Comparison of ENCODE assay signal across 29 cellular contexts in the genomic region with DNA sequence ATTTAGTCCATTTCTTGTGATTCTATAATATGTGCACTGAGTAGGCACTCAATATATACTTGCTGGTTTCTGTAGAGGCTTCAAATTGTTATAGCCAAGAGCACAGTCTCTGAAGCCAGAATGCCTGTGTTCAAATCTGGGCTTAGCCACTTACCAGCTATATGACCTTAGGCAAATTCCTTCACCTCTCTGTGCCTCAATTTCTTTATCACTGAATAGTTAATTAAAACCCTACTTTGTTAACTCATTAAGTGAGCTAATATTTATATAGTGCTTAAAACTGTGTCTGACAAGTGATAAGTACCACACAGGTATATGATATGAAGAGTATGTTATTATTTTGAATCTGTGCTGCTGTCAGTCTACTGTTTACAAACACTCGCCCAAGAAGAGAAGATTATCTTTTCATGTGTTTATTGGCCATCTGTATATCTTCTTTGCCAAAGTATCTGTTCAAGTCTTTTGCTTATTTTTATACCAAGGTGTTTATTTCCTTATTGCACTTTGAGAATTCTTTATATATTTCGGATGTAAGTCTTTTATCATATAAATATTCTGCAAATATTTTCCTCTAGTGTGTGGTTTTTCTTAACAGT.
"Had no signal": no experiment of that assay in that cellular context is flagged by ENCODE, and none has a peak within 500 bp of the region (broad histone marks: within the 10 kb centered on the region; RNA-seq: fewer than 3 reads in every experiment).

No MANE protein-coding gene starts in this region.

- ATAC-seq: activated CD8-positive, alpha-beta T cell treated with anti-CD3 and anti-CD28 coated beads for 36 hours; activated naive CD4-positive, alpha-beta T cell treated with anti-CD3 and anti-CD28 coated beads, Interleukin-2, amount 50 U/mL, for 72 hours; activated T-cell treated with anti-CD3 and anti-CD28 coated beads, Interleukin-2, amount 50 U/mL, for 4 hours; activated T-cell treated with anti-CD3 and anti-CD28 coated beads, Interleukin-2, amount 50 U/mL, for 72 hours; activated T-helper 17 cell treated with anti-CD3 and anti-CD28 coated beads, Interleukin-2, amount 50 U/mL, for 72 hours; body of pancreas had no signal

- DNase-seq: activated B cell treated with CpG ODN at 0.5 μM for 24 hours; activated CD4-positive, alpha-beta memory T cell treated with anti-CD3 and anti-CD28 coated beads for 36 hours; activated CD4-positive, alpha-beta T cell treated with anti-CD3 and anti-CD28 coated beads for 4 hours; activated CD4-positive, alpha-beta T cell treated with anti-CD3 and anti-CD28 coated beads, Interleukin-2, amount 10 ng/mL, durations not matched to agents 24 days and 14 days; activated CD4-positive, alpha-beta T cell treated with anti-CD3 and anti-CD28 coated beads, Interleukin-2, amount 50 U/mL, for 1 hour; activated CD4-positive, alpha-beta T cell treated with anti-CD3 and anti-CD28 coated beads, Interleukin-2, amount 50 U/mL, for 4 hours; activated CD4-positive, CD25-positive, alpha-beta regulatory T cell treated with anti-CD3 and anti-CD28 coated beads, Interleukin-2, amount 50 U/mL, for 72 hours; activated CD8-positive, alpha-beta memory T cell treated with anti-CD3 and anti-CD28 coated beads, Interleukin-2, amount 50 U/mL, for 4 hours; activated CD8-positive, alpha-beta T cell treated with anti-CD3 and anti-CD28 coated beads for 36 hours; activated effector memory CD4-positive, alpha-beta T cell treated with anti-CD3 and anti-CD28 coated beads, Interleukin-2, amount 50 U/mL, for 16 hours; activated gamma-delta T cell treated with Interleukin-2 at 50 U/mL for 16 hours; activated naive CD4-positive, alpha-beta T cell; activated naive CD4-positive, alpha-beta T cell treated with anti-CD3 and anti-CD28 coated beads for 36 hours; activated naive CD4-positive, alpha-beta T cell treated with anti-CD3 and anti-CD28 coated beads, Interleukin-2, amount 50 U/mL, for 16 hours; activated naive CD8-positive, alpha-beta T cell treated with anti-CD3 and anti-CD28 coated beads for 36 hours; activated T-cell treated with anti-CD3 and anti-CD28 coated beads for 4 hours; activated T-cell treated with anti-CD3 and anti-CD28 coated beads, Interleukin-2, amount 50 U/mL, for 1 hour; activated T-cell treated with anti-CD3 and anti-CD28 coated beads, Interleukin-2, amount 50 U/mL, for 4 hours; activated T-cell treated with anti-CD3 and anti-CD28 coated beads, Interleukin-2, amount 50 U/mL, for 72 hours; adrenal gland; amniotic stem cell; aorta; body of pancreas; brain microvascular endothelial cell; central memory CD4-positive, alpha-beta T cell; T-helper 2 cell; T-helper 9 cell had no signal
